8 cellular contexts compared by ENCODE assay signal in the genomic region with DNA sequence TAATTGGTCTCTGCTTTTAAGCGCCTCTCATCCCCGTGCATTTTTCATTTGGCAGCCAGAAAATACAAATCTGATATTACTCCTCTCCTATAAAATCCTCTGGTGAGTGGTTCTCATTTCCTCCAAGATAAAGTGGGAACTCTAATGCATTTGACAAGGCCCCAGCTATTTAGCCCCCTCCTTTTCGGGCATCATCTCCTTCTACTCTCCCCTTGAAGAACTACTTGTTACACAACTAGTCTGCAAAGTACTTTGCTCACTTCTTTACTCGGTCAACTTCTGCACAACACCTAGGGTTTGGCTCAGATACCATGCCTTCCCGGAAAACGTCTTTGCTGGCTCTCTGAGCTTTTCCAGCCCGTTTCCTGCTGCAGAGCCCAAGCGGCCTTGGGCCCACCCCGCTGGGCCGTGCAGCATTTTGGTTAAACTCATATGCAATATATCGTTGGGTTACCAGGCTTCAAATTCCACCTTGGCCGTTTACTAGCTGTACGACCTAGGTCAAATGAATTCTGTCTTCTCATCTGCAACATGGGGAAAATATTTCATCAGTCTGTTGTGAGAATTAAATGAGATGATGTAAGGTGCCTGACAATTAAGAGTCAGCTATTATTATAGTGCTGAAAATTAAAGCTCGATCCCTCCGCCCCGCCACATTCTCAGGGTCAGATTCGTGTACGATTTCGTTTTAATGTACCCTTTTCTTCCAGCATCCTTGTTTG.
DNase-seq lines count a peak whose midpoint lies in the region.

No MANE protein-coding gene starts in this region.

- no peak for DNase-seq in T-helper 2 cell treated with Interferon-gamma antibody and Interleukin-4, amounts not matched to agents 5 μg/mL and 100 μg/mL, for 36 hours (ENCODE audit: low spot score)
- DNase-seq in T-helper 2 cell (no peak), 8988T (no peak), NOMO-1 (lab: John Stamatoyannopoulos, UW; ENCODE audit: unreplicated experiment in 2 of 2) (no peak), pons (ENCODE audit: low spot score) (no peak)
- peak; percentile 35 to 40 for DNase-seq in activated T-cell treated with anti-CD3 and anti-CD28 coated beads, Interleukin-2, amount 50 U/mL, for 48 hours

- peaks cover 4% of the 10 kb centered on the region for H3K36me3 Mint-ChIP-seq in T-helper 2 cell treated with Interferon-gamma antibody and Interleukin-4, amounts not matched to agents 5 μg/mL and 100 μg/mL, for 36 hours (ENCODE audit: low read depth)

- peak overlapping the region; percentile 90 for H3K27ac ChIP-seq in subcutaneous abdominal adipose tissue (ENCODE audit: low read depth, low read length)

- H3K9me3 ChIP-seq in iPS-15b (ENCODE audit: control insufficient read depth, insufficient read depth, low read length) = no peaks in the 10 kb centered on the region
- H3K9me3 ChIP-seq in subcutaneous abdominal adipose tissue (ENCODE audit: control insufficient read depth in 5 of 5, low read length in 5 of 5) = no peaks in the 10 kb centered on the region

- H3K27me3 ChIP-seq in iPS-15b (ENCODE audit: control insufficient read depth, insufficient read depth, low read length) (no peaks in the 10 kb centered on the region), subcutaneous abdominal adipose tissue (ENCODE audit: control insufficient read depth in 5 of 5, insufficient read depth in 4 of 5, low read length in 5 of 5) (no peaks in the 10 kb centered on the region)

- no peaks in the 10 kb centered on the region for H3K27me3 Mint-ChIP-seq in T-helper 2 cell treated with Interferon-gamma antibody and Interleukin-4, amounts not matched to agents 5 μg/mL and 100 μg/mL, for 36 hours (ENCODE audit: low read depth)

- H3K36me3 ChIP-seq in iPS-15b (ENCODE audit: control insufficient read depth, insufficient read depth, low read length) (no peaks in the 10 kb centered on the region), subcutaneous abdominal adipose tissue (ENCODE audit: control insufficient read depth in 5 of 5, insufficient read depth in 5 of 5, low read length in 5 of 5) (no peaks in the 10 kb centered on the region)

- H3K9me3 Mint-ChIP-seq in T-helper 2 cell treated with Interferon-gamma antibody and Interleukin-4, amounts not matched to agents 5 μg/mL and 100 μg/mL, for 36 hours = no peaks in the 10 kb centered on the region

- H3K9ac ChIP-seq in iPS-15b (ENCODE audit: low read depth, low read length) = peak overlapping the region; percentile 98
- H3K9ac ChIP-seq in subcutaneous abdominal adipose tissue (ENCODE audit: low read length in 5 of 5) = peak overlapping the region in 4 of 5 donors; percentile 53 to 97 (median 94)

- H3K4me1 ChIP-seq in iPS-15b (ENCODE audit: control insufficient read depth, insufficient read depth, low read length) = no peaks in the 10 kb centered on the region
- H3K4me1 ChIP-seq in subcutaneous abdominal adipose tissue (ENCODE audit: control insufficient read depth in 5 of 5, insufficient read depth in 5 of 5, low read length in 5 of 5) = peaks cover 7 to 35% (median 31%) of the 10 kb centered on the region in 5 donors

- peaks cover 44% of the 10 kb centered on the region for H3K4me1 Mint-ChIP-seq in T-helper 2 cell treated with Interferon-gamma antibody and Interleukin-4, amounts not matched to agents 5 μg/mL and 100 μg/mL, for 36 hours (ENCODE audit: low read depth)

- peak overlapping the region; percentile 93 for H3K27ac Mint-ChIP-seq in T-helper 2 cell treated with Interferon-gamma antibody and Interleukin-4, amounts not matched to agents 5 μg/mL and 100 μg/mL, for 36 hours

- H3K4me3 ChIP-seq in iPS-15b (ENCODE audit: low read depth, low read length) (peak overlapping the region; percentile 91), subcutaneous abdominal adipose tissue (ENCODE audit: low read depth in 1 of 5, low read length in 5 of 5) (peak overlapping the region; percentile 67 to 94 (median 90))

- peak overlapping the region; percentile 90 for H3K4me3 Mint-ChIP-seq in T-helper 2 cell treated with Interferon-gamma antibody and Interleukin-4, amounts not matched to agents 5 μg/mL and 100 μg/mL, for 36 hours

Comparison
In these comparisons a context has a peak if more than half of its experiments do, and no peak if none do; other contexts are left out.
1. DNase-seq: peak in activated T-cell treated with anti-CD3 and anti-CD28 coated beads, Interleukin-2, amount 50 U/mL, for 48 hours (2 of 2); none in T-helper 2 cell treated with Interferon-gamma antibody and Interleukin-4, amounts not matched to agents 5 μg/mL and 100 μg/mL, for 36 hours (single experiment), T-helper 2 cell (0 of 5), 8988T (single experiment), NOMO-1 (0 of 2) and pons (single experiment).